In the genomic region with DNA sequence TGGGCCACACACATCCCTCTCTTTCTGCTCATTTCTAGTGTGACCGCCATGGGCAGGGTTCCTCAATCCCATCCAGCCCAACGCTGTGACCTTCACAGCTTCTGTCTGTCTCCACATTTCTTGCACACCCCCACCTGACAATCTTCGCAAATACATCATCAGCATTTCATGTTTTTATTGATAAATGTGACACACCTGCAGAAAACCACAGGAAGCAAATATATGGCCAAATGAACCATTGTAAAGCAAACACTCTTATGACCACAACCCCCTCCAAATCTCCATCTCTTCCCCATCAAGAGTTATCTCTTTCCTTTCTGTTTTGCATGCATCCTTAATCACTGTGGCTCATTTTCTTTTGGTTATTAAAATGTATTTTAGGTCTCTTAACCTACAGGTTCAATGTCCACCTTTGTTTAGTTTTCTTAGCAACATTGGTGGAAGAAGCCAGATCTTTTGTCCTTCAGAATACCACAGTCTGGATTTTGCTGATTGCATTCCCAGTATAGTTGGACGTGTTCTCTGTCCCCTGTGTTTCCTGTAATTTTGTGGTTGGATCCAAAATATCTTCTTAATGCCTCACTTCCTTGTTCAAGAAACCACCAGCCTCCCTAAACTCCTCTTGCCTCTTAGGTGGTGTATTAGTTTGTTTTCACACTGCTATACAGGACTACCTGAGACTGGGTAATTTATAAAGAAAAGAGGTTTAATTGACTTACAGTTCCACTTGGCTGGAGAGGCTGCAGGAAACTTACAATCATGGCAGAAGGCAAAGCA, we compare ENCODE assay signal across 10 cellular contexts. TPM values are rescaled to one million over a fixed set of nuclear protein-coding genes. Genes with fewer than 3 reads are reported as not detected.
DNase-seq lines count a peak whose midpoint lies in the region; ATAC-seq and TF ChIP-seq lines count a peak whose summit lies in the region.
"Had no signal": no experiment of that assay in that cellular context is flagged by ENCODE, and none has a peak within 500 bp of the region (broad histone marks: within the 10 kb centered on the region; RNA-seq: fewer than 3 reads in every experiment).

No MANE protein-coding gene starts in this region.

- no peak overlapping the region for H3K9ac ChIP-seq in KMS-11

- 92 to 100% methylated on average over 2 of the region's 4 CpGs for WGBS in mesodermal cell (ENCODE audit: insufficient coverage in 2 of 2), 2 experiments

- H3K27me3 ChIP-seq in KMS-11 (ENCODE audit: insufficient read depth, low read depth), result no peaks in the 10 kb centered on the region
- H3K27me3 ChIP-seq: right atrium auricular region had no signal

- H3K4me3 ChIP-seq in KMS-11 (IDR thresholded peaks at IDR 0.05; ENCODE audit: insufficient read depth, low read depth, low read length) (no peak overlapping the region), astrocyte of the cerebellum (ENCODE audit: low read depth, low read length) (no peak overlapping the region), mesodermal cell (ENCODE audit: extremely low read depth, insufficient read depth, low read length, poor library complexity, severe bottlenecking) (no peak overlapping the region)
- H3K4me3 ChIP-seq: right atrium auricular region had no signal

- H3K27ac ChIP-seq in KMS-11 (no peak overlapping the region), mesodermal cell (ENCODE audit: low read depth, low read length, severe bottlenecking) (peak overlapping the region; percentile 11)
- H3K27ac ChIP-seq: right atrium auricular region had no signal

- H3K4me2 ChIP-seq in KMS-11, result peak overlapping the region; percentile 38

- H3K36me3 ChIP-seq in KMS-11 (ENCODE audit: insufficient read depth), result no peaks in the 10 kb centered on the region
- H3K36me3 ChIP-seq in mesodermal cell (ENCODE audit: control insufficient read depth, insufficient read depth, low read length), result no peaks in the 10 kb centered on the region
- H3K36me3 ChIP-seq: right atrium auricular region had no signal

- DNase-seq in DMS79 treated with DMSO at 0.1 percent for 48 hours (lab: John Stamatoyannopoulos, UW) (peak; percentile 16), DMS79 (lab: John Stamatoyannopoulos, UW) (no peak), astrocyte of the cerebellum (ENCODE audit: low read depth) (peak; percentile 83), GM10248 (ENCODE audit: extremely low spot score) (no peak)
- no peak for DNase-seq in activated CD8-positive, alpha-beta memory T cell treated with anti-CD3 and anti-CD28 coated beads, Interleukin-2, amount 50 U/mL, for 4 hours
- DNase-seq: mesendoderm had no signal

- CTCF ChIA-PET in GM10248 (lab: Yijun Ruan, JAX), result interaction anchor here (0.9 kb wide), 1 partner anchor 10 kb away, joined by 4 read pairs; no protein-coding TSS in a partner anchor

- no peaks in the 10 kb centered on the region for H3K79me2 ChIP-seq in KMS-11 (ENCODE audit: insufficient read depth, low read depth)

- no peak for ATAC-seq in HG03354 (IDR thresholded peaks at IDR 0.05; ENCODE audit: poor library complexity, severe bottlenecking, unreplicated experiment)

- POLR2A ChIA-PET in GM10248 (lab: Yijun Ruan, JAX), result no interaction called here

- H3K4me1 ChIP-seq in KMS-11 (ENCODE audit: low read depth, poor library complexity, severe bottlenecking), result peaks cover 30% of the 10 kb centered on the region
- peaks cover 28% of the 10 kb centered on the region for H3K4me1 ChIP-seq in mesodermal cell (ENCODE audit: control insufficient read depth, insufficient read depth, low read length, poor library complexity, severe bottlenecking)

- no peaks in the 10 kb centered on the region for H3K9me3 ChIP-seq in mesodermal cell (ENCODE audit: control insufficient read depth, low read length)

- in situ Hi-C loops in astrocyte of the cerebellum (cut with HindIII; ENCODE audit: low sequenced_read_pairs), result no loop called here

- H4K20me1 ChIP-seq in KMS-11 (ENCODE audit: insufficient read depth), result no peaks in the 10 kb centered on the region

- TF ChIP-seq CTCF in KMS-11 (conservative IDR thresholded peaks at IDR 0.05; ENCODE audit: low read depth, low read length), result no peak
- TF ChIP-seq CTCF in astrocyte of the cerebellum (IDR thresholded peaks at IDR 0.05; ENCODE audit: low read depth, low read length, missing control alignments), result no peak
- no peak for TF ChIP-seq CTCF in GM10248 (IDR thresholded peaks at IDR 0.05; ENCODE audit: control extremely low read depth, extremely low read depth, low read depth, missing control alignments)

- no peak overlapping the region for H2AFZ ChIP-seq in KMS-11 (ENCODE audit: low read depth)

RNA-seq across cellular contexts. Expression of gene NCK2, which starts 9.8 kb away (rescaled TPM):
- polyA plus RNA-seq in mesodermal cell (2013, experiment 1 of 2), result 70.3 TPM
- 63.0 TPM for polyA plus RNA-seq in mesodermal cell (2013, experiment 2 of 2)

Comparison
In these comparisons a context has a peak if more than half of its experiments do, and no peak if none do; other contexts are left out.
1. DNase-seq: peak in DMS79 treated with DMSO at 0.1 percent for 48 hours (single experiment) and astrocyte of the cerebellum (single experiment); none in DMS79 (single experiment), GM10248 (single experiment) and activated CD8-positive, alpha-beta memory T cell treated with anti-CD3 and anti-CD28 coated beads, Interleukin-2, amount 50 U/mL, for 4 hours (single experiment).